Comparison of ENCODE assay signal across 8 cellular contexts in the genomic region with DNA sequence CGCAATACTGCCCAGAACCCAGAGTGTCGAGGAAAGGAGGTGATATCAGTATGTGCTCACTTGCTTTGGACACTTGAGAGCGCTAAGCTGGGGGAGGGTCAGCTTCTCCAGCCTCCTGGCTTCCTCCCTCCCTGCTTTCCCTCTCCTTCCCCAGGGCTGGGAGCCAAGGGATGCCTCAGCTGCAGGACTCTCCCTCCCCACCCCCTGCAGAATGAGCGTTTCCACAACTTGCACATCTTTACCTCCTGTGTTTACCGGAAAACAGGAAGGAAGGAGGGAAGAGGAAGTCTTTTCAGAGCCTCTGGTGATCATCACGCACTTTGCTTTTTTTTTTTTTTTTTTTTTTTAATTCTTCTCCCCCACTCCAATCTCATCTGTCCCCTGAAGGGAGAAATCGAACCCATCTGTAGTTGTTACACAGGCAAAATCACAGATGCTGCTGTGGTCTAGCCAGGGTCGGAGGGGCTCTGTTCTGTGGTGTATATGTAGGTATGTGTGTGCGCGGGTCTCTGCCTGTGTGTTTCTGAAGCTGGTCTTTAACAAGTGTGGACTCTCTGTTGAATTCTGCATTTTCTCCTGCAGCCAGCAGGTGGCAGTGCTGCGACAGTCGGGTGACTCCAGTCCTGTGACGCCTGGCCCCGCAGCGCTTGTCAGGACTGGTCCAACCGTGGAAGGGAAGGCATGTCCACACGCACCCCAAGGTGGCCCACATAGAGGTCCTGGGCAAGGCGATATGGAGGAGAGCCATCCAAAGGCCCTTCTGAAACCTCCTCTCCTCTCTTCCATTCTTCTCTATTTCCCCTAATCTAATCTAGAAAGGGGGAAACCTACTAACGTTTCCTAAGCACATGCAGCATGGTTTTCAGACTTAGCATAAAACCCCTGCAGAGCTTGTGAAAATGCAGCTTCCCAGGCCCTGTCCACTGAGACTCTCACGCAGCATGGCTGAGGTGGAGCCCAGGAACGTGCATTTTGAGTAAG.
DNase-seq lines count a peak whose midpoint lies in the region; ATAC-seq and TF ChIP-seq lines count a peak whose summit lies in the region.

No MANE protein-coding gene starts in this region.

- BruUV-seq in Caco-2 (replicated peaks; lab: Mats Ljungman, UMichigan): no TSS peak

- H3K9me3 ChIP-seq in Caco-2: no peaks in the 10 kb centered on the region
- no peaks in the 10 kb centered on the region for H3K9me3 ChIP-seq in OCI-LY3 (ENCODE audit: insufficient read depth, low read length)

- H3K9ac ChIP-seq in OCI-LY3 (ENCODE audit: low read length): 0 out of 2 replicates have a peak overlapping the region, but pooled peaks have one; percentile 5

- H3K4me3 Mint-ChIP-seq in Caco-2 (ENCODE audit: unreplicated experiment): no peak overlapping the region

- no peak overlapping the region for H3K27ac Mint-ChIP-seq in Caco-2 (ENCODE audit: unreplicated experiment)

- H3K36me3 Mint-ChIP-seq in Caco-2 (ENCODE audit: insufficient read depth, unreplicated experiment): no peaks in the 10 kb centered on the region

- TF ChIP-seq CTCF in Caco-2 (IDR thresholded peaks at IDR 0.05; ENCODE audit: insufficient read depth in 1 of 2, low read depth in 1 of 2, low read length in 1 of 2, severe bottlenecking in 1 of 2, unreplicated experiment in 1 of 2): peak; percentile 92 to 93
- peak; percentile 90 for TF ChIP-seq CTCF in OCI-LY3 (IDR thresholded peaks at IDR 0.05; ENCODE audit: low read depth, low read length)
- TF ChIP-seq CTCF in epithelial cell of esophagus (IDR thresholded peaks at IDR 0.05; ENCODE audit: insufficient read depth, low read depth, low read length, missing control alignments): peak; percentile 88

- peaks cover 6% of the 10 kb centered on the region for H3K4me1 Mint-ChIP-seq in Caco-2 (ENCODE audit: low read depth, unreplicated experiment)

- no peak overlapping the region for H3K4me3 ChIP-seq in Caco-2 (ENCODE audit: low read depth, low read length)
- H3K4me3 ChIP-seq in OCI-LY3 (ENCODE audit: low read length): peak overlapping the region; percentile 71
- no peak overlapping the region for H3K4me3 ChIP-seq in epithelial cell of esophagus (ENCODE audit: low read length)

- no peaks in the 10 kb centered on the region for H4K20me1 ChIP-seq in OCI-LY3 (ENCODE audit: insufficient read depth, low read length)

- CTCF ChIA-PET in Caco-2 (lab: Charles Lee): interaction anchor here (0.5 to 1.7 kb wide), 11 partner anchors 8 to 1259 kb away, joined by 3 to 35 read pairs (median 4); no protein-coding TSS in a partner anchor

- no peaks in the 10 kb centered on the region for H3K79me2 ChIP-seq in OCI-LY3 (ENCODE audit: low read length)

- H3K27me3 Mint-ChIP-seq in Caco-2 (ENCODE audit: insufficient read depth, unreplicated experiment): peaks cover 20% of the 10 kb centered on the region

- no peaks in the 10 kb centered on the region; the same call in 1 of the 2 replicates for H3K27me3 ChIP-seq in Caco-2 (replicated peaks; ENCODE audit: control insufficient read depth, insufficient read depth, low read length)
- H3K27me3 ChIP-seq in OCI-LY3 (ENCODE audit: low read depth, low read length): peaks cover 38% of the 10 kb centered on the region

- no peaks in the 10 kb centered on the region for H3K36me3 ChIP-seq in Caco-2 (ENCODE audit: control insufficient read depth, insufficient read depth, low read length)
- H3K36me3 ChIP-seq in OCI-LY3 (replicated peaks; ENCODE audit: low read depth, low read length): no peaks in the 10 kb centered on the region

- POLR2A ChIA-PET in Caco-2 (lab: Charles Lee): no interaction called here

- no peaks in the 10 kb centered on the region for H3K4me1 ChIP-seq in Caco-2
- peaks cover 9% of the 10 kb centered on the region; the same call in 1 of the 2 replicates for H3K4me1 ChIP-seq in OCI-LY3 (ENCODE audit: low read length)

- H2AFZ ChIP-seq in OCI-LY3 (ENCODE audit: low read depth, low read length): peak overlapping the region; percentile 95

- no peak overlapping the region for H3K27ac ChIP-seq in OCI-LY3 (ENCODE audit: low read length)

- H3K9me3 Mint-ChIP-seq in Caco-2 (ENCODE audit: unreplicated experiment): peaks cover 13% of the 10 kb centered on the region

- intact Hi-C loops in Caco-2 (cut with micrococcal nuclease; ENCODE audit: unreplicated experiment): loop anchor here (1.0 to 2.0 kb wide), 4 partner anchors 62 to 262 kb away; no protein-coding TSS in a partner anchor

- peak overlapping the region; percentile 90 for H3K4me2 ChIP-seq in OCI-LY3 (ENCODE audit: low read length)

- ATAC-seq in GM21390 (IDR thresholded peaks at IDR 0.05; ENCODE audit: unreplicated experiment): peak; percentile 95

- DNase-seq in Caco-2 (peak; percentile 79 to 86), HuH-7.5 (ENCODE audit: low spot score) (peak; percentile 81), epithelial cell of esophagus (ENCODE audit: low read depth) (peak; percentile 83), middle frontal gyrus (ENCODE audit: extremely low spot score, low spot score) (peak; percentile 73)
- peak; percentile 79 for DNase-seq in activated CD8-positive, alpha-beta memory T cell treated with anti-CD3 and anti-CD28 coated beads, Interleukin-2, amount 50 U/mL, for 4 hours
- peak; percentile 86 for DNase-seq in stimulated activated CD8-positive, alpha-beta memory T cell treated with anti-CD3 and anti-CD28 coated beads, Interleukin-4, amount 100 ng/mL, for 48 hours
